Comparison of ENCODE assay signal across 15 cellular contexts in the genomic region with DNA sequence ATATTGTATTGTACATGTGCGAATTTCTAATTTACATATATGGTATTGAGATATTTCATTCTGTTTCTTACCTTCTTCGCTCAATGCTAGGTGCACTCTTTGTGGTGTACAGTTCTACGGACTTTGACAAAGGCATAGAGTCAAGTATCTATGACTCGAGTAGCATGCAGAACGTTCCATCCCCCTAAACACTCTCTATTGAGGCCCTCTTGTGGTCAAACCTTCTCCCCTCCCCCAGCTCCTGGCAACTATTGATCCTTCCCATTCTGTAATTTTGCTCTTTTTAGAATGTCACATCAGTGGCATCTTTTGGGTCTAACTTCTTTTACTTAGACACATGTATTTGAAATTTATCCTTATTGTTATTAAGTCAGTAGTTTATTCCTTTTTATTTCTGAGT. TPM values are rescaled to one million over a fixed set of nuclear protein-coding genes. Genes with fewer than 3 reads are reported as not detected.
DNase-seq lines count a peak whose midpoint lies in the region; ATAC-seq and TF ChIP-seq lines count a peak whose summit lies in the region.
"Had no signal": no experiment of that assay in that cellular context is flagged by ENCODE, and none has a peak within 500 bp of the region (broad histone marks: within the 10 kb centered on the region; RNA-seq: fewer than 3 reads in every experiment).

No MANE protein-coding gene starts in this region.

- H2AFZ ChIP-seq in OCI-LY7 (ENCODE audit: low read length) = no peak overlapping the region

- H3K36me3 ChIP-seq in OCI-LY7 (ENCODE audit: insufficient read depth, low read length) = no peaks in the 10 kb centered on the region

- TF ChIP-seq CTCF in AG09319 (IDR thresholded peaks at IDR 0.05; ENCODE audit: low read depth, low read length) = peak; percentile 22
- peak; percentile 63 for TF ChIP-seq CTCF in OCI-LY7 (conservative IDR thresholded peaks at IDR 0.05; ENCODE audit: low read length)
- peak; percentile 22 for TF ChIP-seq CTCF in fibroblast of pulmonary artery (IDR thresholded peaks at IDR 0.05; ENCODE audit: low read length, missing control alignments)

- H3K27ac ChIP-seq in OCI-LY7 (ENCODE audit: low read depth, low read length, poor library complexity, severe bottlenecking) = no peak overlapping the region
- H3K27ac ChIP-seq: KMS-11 had no signal

- no peaks in the 10 kb centered on the region for H4K20me1 ChIP-seq in OCI-LY7 (ENCODE audit: insufficient read depth, low read length)

- H3K4me2 ChIP-seq in OCI-LY7 (ENCODE audit: low read length) = no peak overlapping the region
- H3K4me2 ChIP-seq: KMS-11 had no signal

- H3K9me2 ChIP-seq in OCI-LY7 (ENCODE audit: insufficient read depth, low read length) = no peaks in the 10 kb centered on the region

- no peaks in the 10 kb centered on the region for H3K79me2 ChIP-seq in OCI-LY7 (ENCODE audit: insufficient read depth, low read depth, low read length)

- peaks cover 7% of the 10 kb centered on the region for H3K4me1 ChIP-seq in OCI-LY7 (ENCODE audit: insufficient read depth, low read length, poor library complexity, severe bottlenecking)

- CTCF ChIA-PET in OCI-LY7 (lab: Charles Lee; ENCODE audit: unreplicated experiment) = no interaction called here

- no TSS peak for BruUV-seq in OCI-LY7 (replicated peaks; lab: Mats Ljungman, UMichigan)

- no peak overlapping the region for H3K4me3 ChIP-seq in OCI-LY7 (ENCODE audit: low read depth, low read length, poor library complexity, severe bottlenecking)
- no peak overlapping the region for H3K4me3 ChIP-seq in fibroblast of pulmonary artery (replicated peaks; ENCODE audit: low read depth, low read length)

- DNase-seq in AG09319 (ENCODE audit: extremely low read depth, low read depth) = no peak
- peak; percentile 7 for DNase-seq in EH (ENCODE audit: low read depth)
- no peak for DNase-seq in OCI-LY7 (ENCODE audit: low spot score)
- no peak for DNase-seq in fibroblast of pulmonary artery (ENCODE audit: low read depth)
- no peak for DNase-seq in HCEC 1CT
- DNase-seq: activated CD4-positive, alpha-beta T cell treated with anti-CD3 and anti-CD28 coated beads, Interleukin-2, amount 50 U/mL, for 4 hours; activated naive CD4-positive, alpha-beta T cell treated with anti-CD3 and anti-CD28 coated beads for 36 hours; stimulated activated CD4-positive, alpha-beta T cell treated with anti-CD3 and anti-CD28 coated beads, Interleukin-12 subunit alpha, Interleukin-12 subunit beta, amount 100 ng/mL, for 4 hours; T-helper 17 cell had no signal

- POLR2A ChIA-PET in OCI-LY7 (lab: Charles Lee) = no interaction called here

- no peak for ATAC-seq in esophagus mucosa
- ATAC-seq in GM21825 (IDR thresholded peaks at IDR 0.05; ENCODE audit: unreplicated experiment) = no peak
- no peak for ATAC-seq in GM21390 (IDR thresholded peaks at IDR 0.05; ENCODE audit: unreplicated experiment)
- ATAC-seq: T-helper 17 cell had no signal

- intact Hi-C loops in OCI-LY7 (cut with micrococcal nuclease; ENCODE audit: unreplicated experiment) = no loop called here

- H3K9me3 ChIP-seq in OCI-LY7 (ENCODE audit: low read length) = 0 out of 2 replicates have a peak, but pooled peaks cover 4% of the 10 kb centered on the region

RNA-seq across cellular contexts. Expression of gene GDF10, which starts 30.7 kb away (rescaled TPM):
- not detected in 2 replicates for total RNA-seq in OCI-LY7 (2014; rRNA removed; shearing (Covaris generic))
- total RNA-seq in OCI-LY7 (2022) (not detected in 2 replicates), esophagus mucosa (not detected)

RNA-seq across cellular contexts. Expression of gene GDF2, which starts 53.0 kb away (rescaled TPM):
- not detected in 2 replicates for total RNA-seq in OCI-LY7 (2014; rRNA removed; shearing (Covaris generic))
- total RNA-seq in OCI-LY7 (2022) = not detected in 2 replicates
- total RNA-seq in esophagus mucosa = not detected
- total RNA-seq: activated naive CD4-positive, alpha-beta T cell treated with anti-CD3 and anti-CD28 coated beads for 36 hours; omental fat pad; T-helper 17 cell; temporal lobe had no signal
